In genomic region chr6:169864148-169865030, GRCh38 we compare ENCODE assay signal across 1 cellular context.
TF ChIP-seq lines count a peak whose summit lies in the region.

No MANE protein-coding gene starts in this region.

TF ChIP-seq in SK-N-SH, 30 proteins besides CTCF, POLR2A, EP300 and RAD21 (continued from another document):
- TF ChIP-seq ZBTB33 (IDR thresholded peaks at IDR 0.05; ENCODE audit: borderline replicate concordance, low read depth), result no peak
- no peak for TF ChIP-seq TAF1 (IDR thresholded peaks at IDR 0.05; ENCODE audit: borderline replicate concordance, low read depth, low read length)
- no peak for TF ChIP-seq TCF12 (IDR thresholded peaks at IDR 0.05)
- no peak for TF ChIP-seq CHD2 (IDR thresholded peaks at IDR 0.05; ENCODE audit: low read length, partially characterized antibody)
- TF ChIP-seq PBX3 (IDR thresholded peaks at IDR 0.05), result no peak
- no peak for TF ChIP-seq RCOR1 (IDR thresholded peaks at IDR 0.05; ENCODE audit: low read length)
- TF ChIP-seq FOXM1 (IDR thresholded peaks at IDR 0.05; ENCODE audit: low read depth), result no peak
- TF ChIP-seq JUND (IDR thresholded peaks at IDR 0.05), result no peak
- no peak for TF ChIP-seq IRF3 (IDR thresholded peaks at IDR 0.05; ENCODE audit: low read depth, low read length)
- TF ChIP-seq GATA2 (CRISPR knock-in tag; IDR thresholded peaks at IDR 0.05), result no peak
- TF ChIP-seq NRF1 (IDR thresholded peaks at IDR 0.05; ENCODE audit: low read depth, low read length), result no peak
- no peak for TF ChIP-seq RFX5 (IDR thresholded peaks at IDR 0.05; ENCODE audit: low read length)
- no peak for TF ChIP-seq POLR2AphosphoS5 (IDR thresholded peaks at IDR 0.05; ENCODE audit: low read depth, low read length)
- no peak for TF ChIP-seq RXRA (IDR thresholded peaks at IDR 0.05; ENCODE audit: borderline replicate concordance, low read depth)
